In the genomic region with DNA sequence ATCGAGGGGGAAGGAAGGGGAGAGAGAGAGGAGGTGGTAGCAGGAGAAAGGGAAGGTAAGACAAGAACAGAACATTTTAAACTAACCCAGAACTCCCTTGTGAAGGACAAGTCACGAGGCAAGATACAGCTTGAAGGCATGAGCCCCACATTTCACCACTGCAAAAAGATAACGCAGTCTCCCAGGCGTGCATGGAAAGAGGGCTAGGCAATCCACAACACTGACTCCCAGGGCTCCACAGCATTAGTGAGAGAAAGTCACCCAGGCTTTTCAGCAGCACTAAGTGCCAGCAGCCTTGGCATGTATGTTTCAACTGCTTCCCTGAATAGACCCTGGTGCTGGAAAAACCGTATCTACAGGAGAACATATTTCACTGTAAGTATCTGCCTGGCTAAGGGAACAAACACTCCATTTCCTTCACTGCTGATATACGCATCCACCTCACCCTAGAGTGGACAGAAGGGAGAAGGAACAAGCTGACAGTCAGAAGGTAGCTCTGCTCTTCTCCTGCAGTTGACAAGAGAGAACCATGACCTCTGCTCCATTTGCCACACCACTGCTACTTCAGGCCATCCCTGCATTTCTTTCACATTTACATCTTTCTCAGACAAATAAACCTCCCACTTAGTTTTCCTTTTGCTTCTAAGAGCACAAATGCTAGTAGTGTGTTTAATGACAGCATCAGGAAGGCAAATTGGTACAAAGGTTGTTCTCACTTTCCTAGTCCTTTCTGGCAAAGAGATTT, we compare ENCODE assay signal across 19 cellular contexts.
DNase-seq lines count a peak whose midpoint lies in the region; ATAC-seq and TF ChIP-seq lines count a peak whose summit lies in the region.
"Had no signal": no experiment of that assay in that cellular context is flagged by ENCODE, and none has a peak within 500 bp of the region (broad histone marks: within the 10 kb centered on the region; RNA-seq: fewer than 3 reads in every experiment).

No MANE protein-coding gene starts in this region.

- H2AFZ ChIP-seq in neural progenitor cell (replicated peaks) = no peak overlapping the region

- peaks cover 6% of the 10 kb centered on the region for H3K79me2 ChIP-seq in neural progenitor cell (ENCODE audit: low read depth)

- no peaks in the 10 kb centered on the region for H3K36me3 ChIP-seq in neural progenitor cell
- H3K36me3 ChIP-seq: ovary had no signal

- H3K9me3 Mint-ChIP-seq in T-helper 2 cell treated with Interferon-gamma antibody and Interleukin-4, amounts not matched to agents 5 μg/mL and 100 μg/mL, for 36 hours = no peaks in the 10 kb centered on the region
- H3K9me3 Mint-ChIP-seq in T-helper 1 cell treated with Interleukin-12 subunit alpha and Interleukin-12 subunit beta and Interleukin-4 antibody, amounts not matched to agents 30 μg/mL and 1 μg/mL, for 36 hours = no peaks in the 10 kb centered on the region
- no peaks in the 10 kb centered on the region for H3K9me3 Mint-ChIP-seq in neural progenitor cell
- no peaks in the 10 kb centered on the region for H3K9me3 Mint-ChIP-seq in naive thymus-derived CD8-positive, alpha-beta T cell
- H3K9me3 Mint-ChIP-seq: activated naive CD8-positive, alpha-beta T cell treated with anti-CD3 and anti-CD28 coated beads, Interleukin-2, amount 10 ng/mL, durations not matched to agents 7 days and 5 days had no signal

- TF ChIP-seq POLR2A in erythroblast (IDR thresholded peaks at IDR 0.05; ENCODE audit: low read length) = no peak

- no peaks in the 10 kb centered on the region for H3K9me3 ChIP-seq in neural progenitor cell (ENCODE audit: low read depth)
- H3K9me3 ChIP-seq: ovary, stomach had no signal

- TF ChIP-seq CTCF in neural progenitor cell (IDR thresholded peaks at IDR 0.05) (no peak), GM10266 (IDR thresholded peaks at IDR 0.05; ENCODE audit: control insufficient read depth, insufficient read depth, low read depth, missing control alignments) (no peak)

- peak overlapping the region; percentile 55 for H3K27ac Mint-ChIP-seq in T-helper 2 cell treated with Interferon-gamma antibody and Interleukin-4, amounts not matched to agents 5 μg/mL and 100 μg/mL, for 36 hours
- H3K27ac Mint-ChIP-seq in T-helper 1 cell treated with Interleukin-12 subunit alpha and Interleukin-12 subunit beta and Interleukin-4 antibody, amounts not matched to agents 30 μg/mL and 1 μg/mL, for 36 hours = peak overlapping the region; percentile 71
- H3K27ac Mint-ChIP-seq in neural progenitor cell = peak overlapping the region; percentile 19
- H3K27ac Mint-ChIP-seq in naive thymus-derived CD8-positive, alpha-beta T cell = peak overlapping the region in 3 of 10 donors; percentile 35 to 63 (median 59)

- peaks cover 16% of the 10 kb centered on the region for H3K4me1 Mint-ChIP-seq in T-helper 2 cell treated with Interferon-gamma antibody and Interleukin-4, amounts not matched to agents 5 μg/mL and 100 μg/mL, for 36 hours (ENCODE audit: low read depth)
- peaks cover 23% of the 10 kb centered on the region for H3K4me1 Mint-ChIP-seq in T-helper 1 cell treated with Interleukin-12 subunit alpha and Interleukin-12 subunit beta and Interleukin-4 antibody, amounts not matched to agents 30 μg/mL and 1 μg/mL, for 36 hours (ENCODE audit: low read depth)
- peaks cover 5% of the 10 kb centered on the region for H3K4me1 Mint-ChIP-seq in neural progenitor cell
- H3K4me1 Mint-ChIP-seq in naive thymus-derived CD8-positive, alpha-beta T cell = peaks cover 0 to 4% (median 2%) of the 10 kb centered on the region in 4 donors

- ATAC-seq in naive thymus-derived CD8-positive, alpha-beta T cell = no peak

- peaks cover 8% of the 10 kb centered on the region for H4K20me1 ChIP-seq in neural progenitor cell (ENCODE audit: low read depth)

- H3K27me3 Mint-ChIP-seq in T-helper 2 cell treated with Interferon-gamma antibody and Interleukin-4, amounts not matched to agents 5 μg/mL and 100 μg/mL, for 36 hours (ENCODE audit: low read depth) = no peaks in the 10 kb centered on the region
- H3K27me3 Mint-ChIP-seq in T-helper 1 cell treated with Interleukin-12 subunit alpha and Interleukin-12 subunit beta and Interleukin-4 antibody, amounts not matched to agents 30 μg/mL and 1 μg/mL, for 36 hours (ENCODE audit: low read depth) = no peaks in the 10 kb centered on the region
- H3K27me3 Mint-ChIP-seq in neural progenitor cell (ENCODE audit: insufficient read depth, low read depth) = no peaks in the 10 kb centered on the region
- H3K27me3 Mint-ChIP-seq in naive thymus-derived CD8-positive, alpha-beta T cell = no peaks in the 10 kb centered on the region
- H3K27me3 Mint-ChIP-seq: activated naive CD8-positive, alpha-beta T cell treated with anti-CD3 and anti-CD28 coated beads, Interleukin-2, amount 10 ng/mL, durations not matched to agents 7 days and 5 days had no signal

- H3K9ac ChIP-seq in neural progenitor cell = no peak overlapping the region

- no peaks in the 10 kb centered on the region for H3F3A ChIP-seq in neural progenitor cell (ENCODE audit: low read depth)

- H3K4me3 Mint-ChIP-seq in T-helper 2 cell treated with Interferon-gamma antibody and Interleukin-4, amounts not matched to agents 5 μg/mL and 100 μg/mL, for 36 hours = no peak overlapping the region
- no peak overlapping the region for H3K4me3 Mint-ChIP-seq in T-helper 1 cell treated with Interleukin-12 subunit alpha and Interleukin-12 subunit beta and Interleukin-4 antibody, amounts not matched to agents 30 μg/mL and 1 μg/mL, for 36 hours
- H3K4me3 Mint-ChIP-seq in neural progenitor cell = no peak overlapping the region
- H3K4me3 Mint-ChIP-seq in naive thymus-derived CD8-positive, alpha-beta T cell = no peak overlapping the region
- H3K4me3 Mint-ChIP-seq: activated naive CD8-positive, alpha-beta T cell treated with anti-CD3 and anti-CD28 coated beads, Interleukin-2, amount 10 ng/mL, durations not matched to agents 7 days and 5 days had no signal

- no peaks in the 10 kb centered on the region for H3K4me1 ChIP-seq in neural progenitor cell

- H3K27ac ChIP-seq in neural progenitor cell = no peak overlapping the region
- H3K27ac ChIP-seq: 22Rv1, ovary, SK-N-MC had no signal

- POLR2A ChIA-PET in naive thymus-derived CD8-positive, alpha-beta T cell (lab: Charles Lee) = no interaction called here

- H3K4me3 ChIP-seq in neural progenitor cell = no peak overlapping the region
- H3K4me3 ChIP-seq: ovary, SK-N-MC, stomach had no signal

- H3K4me2 ChIP-seq in neural progenitor cell = no peak overlapping the region

- H3K36me3 Mint-ChIP-seq in T-helper 2 cell treated with Interferon-gamma antibody and Interleukin-4, amounts not matched to agents 5 μg/mL and 100 μg/mL, for 36 hours (ENCODE audit: low read depth) = peaks cover 19% of the 10 kb centered on the region
- H3K36me3 Mint-ChIP-seq in T-helper 1 cell treated with Interleukin-12 subunit alpha and Interleukin-12 subunit beta and Interleukin-4 antibody, amounts not matched to agents 30 μg/mL and 1 μg/mL, for 36 hours (ENCODE audit: low read depth) = peaks cover 29% of the 10 kb centered on the region
- peaks cover 18% of the 10 kb centered on the region for H3K36me3 Mint-ChIP-seq in neural progenitor cell
- H3K36me3 Mint-ChIP-seq in naive thymus-derived CD8-positive, alpha-beta T cell = peaks cover 4 to 67% (median 28%) of the 10 kb centered on the region in 3 donors

- no peak for DNase-seq in T-helper 2 cell treated with Interferon-gamma antibody and Interleukin-4, amounts not matched to agents 5 μg/mL and 100 μg/mL, for 36 hours (ENCODE audit: low spot score)
- no peak for DNase-seq in T-helper 2 cell
- peak; percentile 62 to 72 for DNase-seq in erythroblast (lab: John Stamatoyannopoulos, UW)
- DNase-seq in neural progenitor cell (ENCODE audit: low spot score) = no peak
- DNase-seq in GM10266 (ENCODE audit: extremely low spot score) = no peak
- no peak for DNase-seq in DMS 273 (lab: John Stamatoyannopoulos, UW; ENCODE audit: unreplicated experiment)
- no peak for DNase-seq in naive thymus-derived CD8-positive, alpha-beta T cell
- DNase-seq: activated naive CD8-positive, alpha-beta T cell treated with anti-CD3 and anti-CD28 coated beads, Interleukin-2, amount 10 ng/mL, durations not matched to agents 7 days and 5 days; C1 segment of cervical spinal cord; Kasumi-1; kidney; midbrain; NCI-H1436; NCI-H345; ovary; stomach had no signal

- H3K27me3 ChIP-seq in neural progenitor cell = no peaks in the 10 kb centered on the region
- H3K27me3 ChIP-seq: ovary, stomach had no signal

Comparison
In these comparisons a context has a peak if more than half of its experiments do, and no peak if none do; other contexts are left out.
1. DNase-seq: peak in erythroblast (2 of 2); none in T-helper 2 cell treated with Interferon-gamma antibody and Interleukin-4, amounts not matched to agents 5 μg/mL and 100 μg/mL, for 36 hours (single experiment), T-helper 2 cell (0 of 5), neural progenitor cell (single experiment), GM10266 (single experiment), DMS 273 (single experiment) and naive thymus-derived CD8-positive, alpha-beta T cell (0 of 10).